In the genomic region with DNA sequence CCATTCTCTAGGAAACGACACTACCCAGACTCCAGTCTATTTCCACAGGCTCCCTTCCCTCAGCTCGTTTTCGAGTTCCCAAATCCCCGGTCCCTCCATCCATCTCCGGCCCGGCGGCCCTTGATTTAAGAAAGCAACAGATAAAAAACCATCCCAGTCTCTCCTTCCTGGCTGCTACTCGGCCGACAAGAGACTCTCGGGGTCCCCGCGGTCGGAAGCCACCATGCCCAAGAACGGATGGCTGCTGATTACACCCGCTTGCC, we compare ENCODE assay signal across 1 cellular context.
TF ChIP-seq lines count a peak whose summit lies in the region.

No MANE protein-coding gene starts in this region.

TF ChIP-seq in IMR-90, 13 proteins besides CTCF, POLR2A, EP300 and RAD21 (continued from another document):
- TF ChIP-seq NFE2L2 (IDR thresholded peaks at IDR 0.05; ENCODE audit: low read depth, low read length) (no peak), MAFK (IDR thresholded peaks at IDR 0.05; ENCODE audit: low read depth, low read length) (no peak), CHD1 (IDR thresholded peaks at IDR 0.05; ENCODE audit: low read depth, low read length) (peak; percentile 85; the same call in 1 of the 2 replicates), FOS (IDR thresholded peaks at IDR 0.05; ENCODE audit: low read depth, low read length) (no peak)
- TF ChIP-seq, protein P1, sequence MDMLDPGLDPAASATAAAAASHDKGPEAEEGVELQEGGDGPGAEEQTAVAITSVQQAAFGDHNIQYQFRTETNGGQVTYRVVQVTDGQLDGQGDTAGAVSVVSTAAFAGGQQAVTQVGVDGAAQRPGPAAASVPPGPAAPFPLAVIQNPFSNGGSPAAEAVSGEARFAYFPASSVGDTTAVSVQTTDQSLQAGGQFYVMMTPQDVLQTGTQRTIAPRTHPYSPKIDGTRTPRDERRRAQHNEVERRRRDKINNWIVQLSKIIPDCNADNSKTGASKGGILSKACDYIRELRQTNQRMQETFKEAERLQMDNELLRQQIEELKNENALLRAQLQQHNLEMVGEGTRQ (IDR thresholded peaks at IDR 0.05; ENCODE audit: low read depth, low read length) = no peak
